ENCODE assay signal across 8 cellular contexts in genomic region chr16:82169861-82170845, GRCh38. TPM values are rescaled to one million over a fixed set of nuclear protein-coding genes. Genes with fewer than 3 reads are reported as not detected.
DNase-seq lines count a peak whose midpoint lies in the region; ATAC-seq and TF ChIP-seq lines count a peak whose summit lies in the region.

TSS of gene MPHOSPH6 (minus strand) at chr16:82170224. CDS start at chr16:82170175, 49 bp downstream.

- peak within 1 kb of the TSS; percentile 98 for H2AFZ ChIP-seq in GM23338

- peak; percentile 93 for ATAC-seq in GM23338

- TF ChIP-seq CTCF in GM23338 (conservative IDR thresholded peaks at IDR 0.05; ENCODE audit: low read depth in 2 of 2) (no peak), fibroblast of villous mesenchyme (IDR thresholded peaks at IDR 0.05; ENCODE audit: insufficient read depth, low read depth, low read length) (no peak), neural crest cell (conservative IDR thresholded peaks at IDR 0.05) (no peak), stomach (IDR thresholded peaks at IDR 0.05) (peak in 1 of 7 experiments; percentile 10)

- peak within 1 kb of the TSS; percentile 99 for H3K4me2 ChIP-seq in GM23338

- peak within 1 kb of the TSS; percentile 92; the same call in 1 of the 2 replicates for H3K27ac ChIP-seq in GM23338 (ENCODE audit: low read depth)
- H3K27ac ChIP-seq in stomach, result peak within 1 kb of the TSS; percentile 71 to 86 (median 82)

- no peaks in the 10 kb centered on the region for H3F3A ChIP-seq in GM23338 (replicated peaks; ENCODE audit: low read depth)

- H3K9me3 Mint-ChIP-seq in GM23338, result peaks cover 11% of the 10 kb centered on the region
- H3K9me3 Mint-ChIP-seq in neural crest cell, result peaks cover 7% of the 10 kb centered on the region

- H3K79me2 ChIP-seq in GM23338 (replicated peaks; ENCODE audit: insufficient read depth), result peaks cover 46% of the 10 kb centered on the region

- no peak for TF ChIP-seq EP300 in stomach (IDR thresholded peaks at IDR 0.05)

- peaks cover 9% of the 10 kb centered on the region for H3K27me3 Mint-ChIP-seq in GM23338 (ENCODE audit: insufficient read depth, low read depth, poor library complexity)
- peaks cover 34% of the 10 kb centered on the region for H3K27me3 Mint-ChIP-seq in neural crest cell (ENCODE audit: low read depth)

- H3K36me3 Mint-ChIP-seq in GM23338 (ENCODE audit: low read depth) (peaks cover 42% of the 10 kb centered on the region), neural crest cell (ENCODE audit: low read depth) (peaks cover 29% of the 10 kb centered on the region)

- 0 to 1% (median 1%) methylated on average over 46 to 89 of the region's 89 CpGs for WGBS in stomach, 5 donors

- H3K36me3 ChIP-seq in GM23338 (ENCODE audit: insufficient read depth), result peaks cover 22% of the 10 kb centered on the region; the same call in 1 of the 2 replicates
- peaks cover 0 to 10% (median 4%) of the 10 kb centered on the region in 4 donors for H3K36me3 ChIP-seq in stomach

- no peak for TF ChIP-seq POLR2A in stomach (IDR thresholded peaks at IDR 0.05)

- peak within 1 kb of the TSS; percentile 99 for H3K27ac Mint-ChIP-seq in GM23338
- H3K27ac Mint-ChIP-seq in neural crest cell (ENCODE audit: unreplicated experiment), result peak within 1 kb of the TSS; percentile 100

- H3K4me3 Mint-ChIP-seq in GM23338, result peak within 1 kb of the TSS; percentile 95
- peak within 1 kb of the TSS; percentile 96 for H3K4me3 Mint-ChIP-seq in neural crest cell

- H3K9me2 ChIP-seq in GM23338 (ENCODE audit: insufficient read depth), result 0 out of 2 replicates have a peak, but pooled peaks cover 2% of the 10 kb centered on the region

- H3K9me3 ChIP-seq in stomach, result no peaks in the 10 kb centered on the region

- H3K4me3 ChIP-seq in GM23338, result peak within 1 kb of the TSS; percentile 93
- peak within 1 kb of the TSS; percentile 73 for H3K4me3 ChIP-seq in fibroblast of villous mesenchyme (ENCODE audit: low read depth, low read length)
- H3K4me3 ChIP-seq in stomach, result peak within 1 kb of the TSS; percentile 62 to 77 (median 68)

- intact Hi-C loops in stomach (cut with DNase I; ENCODE audit: low total_unique reads), result no loop called here

- 0 out of 2 replicates have a peak, but pooled peaks cover 8% of the 10 kb centered on the region for H3K4me1 ChIP-seq in GM23338 (ENCODE audit: insufficient read depth)
- peaks cover 5 to 26% (median 20%) of the 10 kb centered on the region in 4 donors for H3K4me1 ChIP-seq in stomach

- peaks cover 19% of the 10 kb centered on the region for H3K27me3 ChIP-seq in GM23338 (ENCODE audit: insufficient read depth)
- peaks cover 0 to 37% (median 5%) of the 10 kb centered on the region in 3 donors for H3K27me3 ChIP-seq in stomach

- peak; percentile 90 for DNase-seq in EH (ENCODE audit: low read depth)
- peak; percentile 94 for DNase-seq in GM23338 (ENCODE audit: low spot score)
- peak; percentile 88 for DNase-seq in LHCN-M2 (ENCODE audit: low read depth)
- DNase-seq in SHP77 (lab: John Stamatoyannopoulos, UW), result peak; percentile 89 to 92
- peak; percentile 89 for DNase-seq in activated gamma-delta T cell (lab: John Stamatoyannopoulos, UW)
- DNase-seq in fibroblast of villous mesenchyme (ENCODE audit: low read depth), result peak; percentile 93
- peak; percentile 84 for DNase-seq in neural crest cell (ENCODE audit: low read depth, low spot score)
- peak; percentile 94 for DNase-seq in stomach

- H3K4me1 Mint-ChIP-seq in GM23338 (peaks cover 10% of the 10 kb centered on the region), neural crest cell (peaks cover 23% of the 10 kb centered on the region)

- H4K20me1 ChIP-seq in GM23338 (replicated peaks; ENCODE audit: insufficient read depth), result peaks cover 8% of the 10 kb centered on the region

TF ChIP-seq in GM23338, 12 proteins besides CTCF, POLR2A, EP300 and RAD21:
- TF ChIP-seq CREB1 (CRISPR knock-in tag; IDR thresholded peaks at IDR 0.05; ENCODE audit: low read depth), result peak; percentile 65
- no peak for TF ChIP-seq NANOG (IDR thresholded peaks at IDR 0.05; ENCODE audit: borderline replicate concordance)
- TF ChIP-seq ETS1 (IDR thresholded peaks at IDR 0.05), result peak; percentile 50; the same call in 1 of the 2 replicates
- peak; percentile 87 for TF ChIP-seq POLR2AphosphoS5 (IDR thresholded peaks at IDR 0.05; ENCODE audit: low read depth)
- TF ChIP-seq ZNF331 (CRISPR knock-in tag; IDR thresholded peaks at IDR 0.05; ENCODE audit: low read depth), result no peak

RNA-seq across cellular contexts. Expression of gene MPHOSPH6, which starts in this region (rescaled TPM):
- 40.8 and 49.1 TPM in 2 replicates for total RNA-seq in GM23338 (2014; rRNA removed; shearing (Covaris generic))
- polyA plus RNA-seq in GM23338 (2016; fragmentation: Nextera tagmentation; extraction: Ambion mirVana) (91.1 and 94.7 TPM in 2 replicates), stomach (10 to 100 TPM; 26.8 to 31.9 (median 30.7) TPM)
- total RNA-seq in LHCN-M2 (2014; rRNA removed) (65.7 and 78.1 TPM in 2 replicates), fibroblast of villous mesenchyme (32.9 and 38.4 TPM in 2 replicates), neural crest cell (50.1 and 50.5 TPM in 2 replicates), stomach (10 to 100 TPM in 1 of 5 donors, 1 to 10 TPM in 3, not detected in 1; 6.1 to 26.3 (median 9.5) TPM)
- 23.2 TPM for polyA plus RNA-seq in LHCN-M2 (2012)

Comparison
In these comparisons a context has a peak if more than half of its experiments do, and no peak if none do; other contexts are left out.
1. Peak in every context shown above with its lines: DNase-seq, ATAC-seq, H3K4me3 ChIP-seq and H3K27ac ChIP-seq.